Comparison of ENCODE assay signal across 26 cellular contexts in genomic region chr10:127532193-127532592, GRCh38. TPM values are rescaled to one million over a fixed set of nuclear protein-coding genes. Genes with fewer than 3 reads are reported as not detected.
"Had no signal": no experiment of that assay in that cellular context is flagged by ENCODE, and none has a peak within 500 bp of the region (broad histone marks: within the 10 kb centered on the region; RNA-seq: fewer than 3 reads in every experiment).

No MANE protein-coding gene starts in this region.

- H3K4me3 ChIP-seq: colonic mucosa, coronary artery, dorsolateral prefrontal cortex, esophagus muscularis mucosa, esophagus squamous epithelium, gastrocnemius medialis, gastroesophageal sphincter, heart left ventricle, heart right ventricle had no signal

- ATAC-seq: effector memory CD8-positive, alpha-beta T cell; esophagus mucosa; foreskin keratinocyte; gastrocnemius medialis; gastroesophageal sphincter; heart left ventricle; heart right ventricle had no signal

- H3K9me3 ChIP-seq: colonic mucosa, esophagus muscularis mucosa, esophagus squamous epithelium, gastrocnemius medialis, gastroesophageal sphincter, heart left ventricle had no signal

- H3K27me3 ChIP-seq: colonic mucosa, dorsolateral prefrontal cortex, esophagus squamous epithelium, foreskin keratinocyte, gastrocnemius medialis, heart left ventricle had no signal

- DNase-seq: colonic mucosa; cortex of kidney; dermis blood vessel endothelial cell; dorsolateral prefrontal cortex; effector CD4-positive, alpha-beta T cell; effector CD8-positive, alpha-beta T cell; effector memory CD4-positive, alpha-beta T cell; effector memory CD8-positive, alpha-beta T cell; endodermal cell; erythroblast; esophagus squamous epithelium; foreskin fibroblast; foreskin keratinocyte; foreskin melanocyte; gastrocnemius medialis; glutamatergic neuron; heart left ventricle; heart right ventricle had no signal

- H3K4me1 ChIP-seq: colonic mucosa, esophagus muscularis mucosa, esophagus squamous epithelium, foreskin keratinocyte, gastrocnemius medialis, gastroesophageal sphincter had no signal

- H3K36me3 ChIP-seq: colonic mucosa, esophagus muscularis mucosa, esophagus squamous epithelium, gastrocnemius medialis, gastroesophageal sphincter, heart left ventricle, heart right ventricle had no signal

- H3K27ac ChIP-seq: colonic mucosa, coronary artery, dorsolateral prefrontal cortex, epithelial cell of prostate, esophagus muscularis mucosa, esophagus squamous epithelium, foreskin keratinocyte, gastrocnemius medialis, gastroesophageal sphincter, heart left ventricle, heart right ventricle had no signal

RNA-seq across cellular contexts. Expression of gene NPS, which starts 16.9 kb away (rescaled TPM):
- polyA plus RNA-seq: endothelial cell of umbilical vein, esophagus, fibroblast of lung, foreskin keratinocyte, heart left ventricle, heart right ventricle had no signal
